ENCODE assay signal across 1 cellular context in the genomic region with DNA sequence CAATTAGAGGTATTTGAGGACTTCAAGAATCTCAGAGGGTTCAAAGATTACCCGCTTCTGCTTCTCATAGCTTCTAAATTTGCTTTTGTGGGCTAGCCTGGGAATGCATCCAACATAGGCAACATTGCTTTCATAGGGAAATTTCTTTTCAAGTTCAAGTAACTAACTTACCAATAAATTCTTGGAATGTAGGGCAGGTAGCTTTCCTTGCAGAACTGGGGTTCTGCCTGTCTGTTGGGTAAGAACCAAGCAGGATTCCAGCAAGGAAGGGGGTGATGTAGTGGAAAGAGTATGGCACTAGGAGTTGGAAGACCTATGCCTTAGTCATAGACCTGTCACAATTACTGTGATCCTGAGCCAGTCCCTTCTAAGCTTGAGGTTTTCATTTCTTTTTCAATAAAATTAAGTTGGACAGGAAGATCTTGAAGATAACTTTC.
TF ChIP-seq lines count a peak whose summit lies in the region.

No MANE protein-coding gene starts in this region.

TF ChIP-seq in GM23338, 12 proteins besides CTCF, POLR2A, EP300 and RAD21 (continued from another document):
- TF ChIP-seq, protein P1, sequence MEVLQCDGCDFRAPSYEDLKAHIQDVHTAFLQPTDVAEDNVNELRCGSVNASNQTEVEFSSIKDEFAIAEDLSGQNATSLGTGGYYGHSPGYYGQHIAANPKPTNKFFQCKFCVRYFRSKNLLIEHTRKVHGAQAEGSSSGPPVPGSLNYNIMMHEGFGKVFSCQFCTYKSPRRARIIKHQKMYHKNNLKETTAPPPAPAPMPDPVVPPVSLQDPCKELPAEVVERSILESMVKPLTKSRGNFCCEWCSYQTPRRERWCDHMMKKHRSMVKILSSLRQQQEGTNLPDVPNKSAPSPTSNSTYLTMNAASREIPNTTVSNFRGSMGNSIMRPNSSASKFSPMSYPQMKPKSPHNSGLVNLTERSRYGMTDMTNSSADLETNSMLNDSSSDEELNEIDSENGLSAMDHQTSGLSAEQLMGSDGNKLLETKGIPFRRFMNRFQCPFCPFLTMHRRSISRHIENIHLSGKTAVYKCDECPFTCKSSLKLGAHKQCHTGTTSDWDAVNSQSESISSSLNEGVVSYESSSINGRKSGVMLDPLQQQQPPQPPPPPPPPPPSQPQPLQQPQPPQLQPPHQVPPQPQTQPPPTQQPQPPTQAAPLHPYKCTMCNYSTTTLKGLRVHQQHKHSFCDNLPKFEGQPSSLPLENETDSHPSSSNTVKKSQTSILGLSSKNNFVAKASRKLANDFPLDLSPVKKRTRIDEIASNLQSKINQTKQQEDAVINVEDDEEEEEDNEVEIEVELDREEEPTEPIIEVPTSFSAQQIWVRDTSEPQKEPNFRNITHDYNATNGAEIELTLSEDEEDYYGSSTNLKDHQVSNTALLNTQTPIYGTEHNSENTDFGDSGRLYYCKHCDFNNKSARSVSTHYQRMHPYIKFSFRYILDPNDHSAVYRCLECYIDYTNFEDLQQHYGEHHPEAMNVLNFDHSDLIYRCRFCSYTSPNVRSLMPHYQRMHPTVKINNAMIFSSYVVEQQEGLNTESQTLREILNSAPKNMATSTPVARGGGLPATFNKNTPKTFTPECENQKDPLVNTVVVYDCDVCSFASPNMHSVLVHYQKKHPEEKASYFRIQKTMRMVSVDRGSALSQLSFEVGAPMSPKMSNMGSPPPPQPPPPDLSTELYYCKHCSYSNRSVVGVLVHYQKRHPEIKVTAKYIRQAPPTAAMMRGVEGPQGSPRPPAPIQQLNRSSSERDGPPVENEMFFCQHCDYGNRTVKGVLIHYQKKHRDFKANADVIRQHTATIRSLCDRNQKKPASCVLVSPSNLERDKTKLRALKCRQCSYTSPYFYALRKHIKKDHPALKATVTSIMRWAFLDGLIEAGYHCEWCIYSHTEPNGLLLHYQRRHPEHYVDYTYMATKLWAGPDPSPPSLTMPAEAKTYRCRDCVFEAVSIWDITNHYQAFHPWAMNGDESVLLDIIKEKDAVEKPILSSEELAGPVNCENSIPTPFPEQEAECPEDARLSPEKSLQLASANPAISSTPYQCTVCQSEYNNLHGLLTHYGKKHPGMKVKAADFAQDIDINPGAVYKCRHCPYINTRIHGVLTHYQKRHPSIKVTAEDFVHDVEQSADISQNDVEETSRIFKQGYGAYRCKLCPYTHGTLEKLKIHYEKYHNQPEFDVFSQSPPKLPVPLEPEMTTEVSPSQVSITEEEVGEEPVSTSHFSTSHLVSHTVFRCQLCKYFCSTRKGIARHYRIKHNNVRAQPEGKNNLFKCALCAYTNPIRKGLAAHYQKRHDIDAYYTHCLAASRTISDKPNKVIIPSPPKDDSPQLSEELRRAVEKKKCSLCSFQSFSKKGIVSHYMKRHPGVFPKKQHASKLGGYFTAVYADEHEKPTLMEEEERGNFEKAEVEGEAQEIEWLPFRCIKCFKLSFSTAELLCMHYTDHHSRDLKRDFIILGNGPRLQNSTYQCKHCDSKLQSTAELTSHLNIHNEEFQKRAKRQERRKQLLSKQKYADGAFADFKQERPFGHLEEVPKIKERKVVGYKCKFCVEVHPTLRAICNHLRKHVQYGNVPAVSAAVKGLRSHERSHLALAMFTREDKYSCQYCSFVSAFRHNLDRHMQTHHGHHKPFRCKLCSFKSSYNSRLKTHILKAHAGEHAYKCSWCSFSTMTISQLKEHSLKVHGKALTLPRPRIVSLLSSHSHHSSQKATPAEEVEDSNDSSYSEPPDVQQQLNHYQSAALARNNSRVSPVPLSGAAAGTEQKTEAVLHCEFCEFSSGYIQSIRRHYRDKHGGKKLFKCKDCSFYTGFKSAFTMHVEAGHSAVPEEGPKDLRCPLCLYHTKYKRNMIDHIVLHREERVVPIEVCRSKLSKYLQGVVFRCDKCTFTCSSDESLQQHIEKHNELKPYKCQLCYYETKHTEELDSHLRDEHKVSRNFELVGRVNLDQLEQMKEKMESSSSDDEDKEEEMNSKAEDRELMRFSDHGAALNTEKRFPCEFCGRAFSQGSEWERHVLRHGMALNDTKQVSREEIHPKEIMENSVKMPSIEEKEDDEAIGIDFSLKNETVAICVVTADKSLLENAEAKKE (CRISPR knock-in tag; IDR thresholded peaks at IDR 0.05): no peak
- TF ChIP-seq JUNB (IDR thresholded peaks at IDR 0.05; ENCODE audit: unreplicated experiment) (no peak), POLR2AphosphoS5 (IDR thresholded peaks at IDR 0.05; ENCODE audit: low read depth) (no peak), ZNF331 (CRISPR knock-in tag; IDR thresholded peaks at IDR 0.05; ENCODE audit: low read depth) (no peak), STAT1 (IDR thresholded peaks at IDR 0.05; ENCODE audit: unreplicated experiment) (no peak), EZH2 (IDR thresholded peaks at IDR 0.05; ENCODE audit: low read depth, unreplicated experiment) (no peak), CREB1 (CRISPR knock-in tag; IDR thresholded peaks at IDR 0.05; ENCODE audit: low read depth) (no peak)
- TF ChIP-seq, protein P2, sequence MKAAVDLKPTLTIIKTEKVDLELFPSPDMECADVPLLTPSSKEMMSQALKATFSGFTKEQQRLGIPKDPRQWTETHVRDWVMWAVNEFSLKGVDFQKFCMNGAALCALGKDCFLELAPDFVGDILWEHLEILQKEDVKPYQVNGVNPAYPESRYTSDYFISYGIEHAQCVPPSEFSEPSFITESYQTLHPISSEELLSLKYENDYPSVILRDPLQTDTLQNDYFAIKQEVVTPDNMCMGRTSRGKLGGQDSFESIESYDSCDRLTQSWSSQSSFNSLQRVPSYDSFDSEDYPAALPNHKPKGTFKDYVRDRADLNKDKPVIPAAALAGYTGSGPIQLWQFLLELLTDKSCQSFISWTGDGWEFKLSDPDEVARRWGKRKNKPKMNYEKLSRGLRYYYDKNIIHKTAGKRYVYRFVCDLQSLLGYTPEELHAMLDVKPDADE (IDR thresholded peaks at IDR 0.05): no peak
